Comparison of ENCODE assay signal across 20 cellular contexts in the genomic region with DNA sequence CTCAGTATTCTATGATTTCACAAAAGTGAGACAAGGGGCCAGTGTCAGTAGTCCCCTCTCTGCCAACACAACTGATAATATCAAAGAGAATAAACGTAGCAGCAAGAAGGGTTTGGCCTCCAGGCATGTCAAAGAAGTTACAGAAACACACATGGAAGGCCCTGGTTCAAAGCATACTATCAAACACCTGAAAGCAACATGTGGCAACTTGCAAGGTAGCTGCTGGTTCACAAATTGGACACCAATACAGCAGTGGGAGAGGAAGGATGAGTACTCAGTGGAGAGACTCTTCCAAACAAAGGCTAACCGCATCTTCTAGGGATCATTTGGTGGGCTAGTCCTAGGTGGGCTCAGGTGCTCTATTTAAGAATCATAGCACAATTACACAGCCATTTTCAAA.
DNase-seq lines count a peak whose midpoint lies in the region; ATAC-seq, FAIRE-seq and TF ChIP-seq lines count a peak whose summit lies in the region.
"Had no signal": no experiment of that assay in that cellular context is flagged by ENCODE, and none has a peak within 500 bp of the region (broad histone marks: within the 10 kb centered on the region; RNA-seq: fewer than 3 reads in every experiment).

No MANE protein-coding gene starts in this region.

- POLR2A ChIA-PET in OCI-LY7 (lab: Charles Lee) (interaction anchor here (0.8 kb wide), 1 partner anchor 9 kb away, joined by 3 read pairs; no protein-coding TSS in a partner anchor), PC-9 (lab: Charles Lee; ENCODE audit: unreplicated experiment) (no interaction called here)

- BruUV-seq in mammary epithelial cell (replicated peaks; lab: Mats Ljungman, UMichigan) = no TSS peak
- BruUV-seq in OCI-LY7 (replicated peaks; lab: Mats Ljungman, UMichigan) = no TSS peak
- no TSS peak for BruUV-seq in PC-9 (replicated peaks; lab: Mats Ljungman, UMichigan)

- no peak for ATAC-seq in stimulated activated memory B cell treated with anti-CD40 and anti-IgM and Interleukin-4, amounts not matched to agents 10 μg/mL and 1 μg/mL and 100 μg/mL, for 72 hours
- no peak for ATAC-seq in right lobe of liver
- ATAC-seq: A549, HepG2 had no signal

- peak overlapping the region; percentile 3 for H3K4me2 ChIP-seq in mammary epithelial cell (ENCODE audit: insufficient read depth, low read depth, low read length)
- peak overlapping the region; percentile 57 for H3K4me2 ChIP-seq in keratinocyte (ENCODE audit: control insufficient read depth, extremely low read depth, insufficient read depth, low read depth, low read length)
- no peak overlapping the region for H3K4me2 ChIP-seq in OCI-LY7 (ENCODE audit: low read length)
- H3K4me2 ChIP-seq in PC-9 = no peak overlapping the region
- H3K4me2 ChIP-seq: A549 had no signal

- H3F3A ChIP-seq in PC-9 (ENCODE audit: insufficient read depth, low read depth) = no peaks in the 10 kb centered on the region

- H4K20me1 ChIP-seq in mammary epithelial cell (ENCODE audit: insufficient read depth, low read length) = no peaks in the 10 kb centered on the region
- H4K20me1 ChIP-seq in keratinocyte (ENCODE audit: control insufficient read depth, extremely low read depth, insufficient read depth, low read length) = no peaks in the 10 kb centered on the region
- H4K20me1 ChIP-seq in OCI-LY7 (ENCODE audit: insufficient read depth, low read length) = no peaks in the 10 kb centered on the region
- no peaks in the 10 kb centered on the region for H4K20me1 ChIP-seq in PC-9 (ENCODE audit: insufficient read depth)

- H3K9ac ChIP-seq in mammary epithelial cell (ENCODE audit: insufficient read depth, low read length) = no peak overlapping the region
- no peak overlapping the region for H3K9ac ChIP-seq in keratinocyte (ENCODE audit: control insufficient read depth, extremely low read depth, insufficient read depth, low read length)

- H3K4me3 Mint-ChIP-seq in stimulated activated memory B cell treated with anti-CD40 and anti-IgM and Interleukin-4, amounts not matched to agents 10 μg/mL and 1 μg/mL and 100 μg/mL, for 72 hours = no peak overlapping the region
- H3K4me3 Mint-ChIP-seq: CD4-positive, alpha-beta T cell; H9 had no signal

- H3K4me3 ChIP-seq in mammary epithelial cell (replicated peaks in 1 of 3; ENCODE audit: insufficient read depth in 1 of 3, low read depth in 2 of 3, low read length in 3 of 3) (no peak overlapping the region), esophagus (ENCODE audit: low read depth in 1 of 2, low read length in 2 of 2) (no peak overlapping the region), keratinocyte (ENCODE audit: control insufficient read depth in 2 of 3, extremely low read depth in 1 of 3, insufficient read depth in 2 of 3, low read depth in 1 of 3, low read length in 3 of 3) (no peak overlapping the region), tibial artery (no peak overlapping the region), OCI-LY7 (ENCODE audit: low read depth, low read length, poor library complexity, severe bottlenecking) (no peak overlapping the region), PC-9 (no peak overlapping the region), right lobe of liver (no peak overlapping the region)
- H3K4me3 ChIP-seq: A549 had no signal

- no peaks in the 10 kb centered on the region for H3K4me1 Mint-ChIP-seq in stimulated activated memory B cell treated with anti-CD40 and anti-IgM and Interleukin-4, amounts not matched to agents 10 μg/mL and 1 μg/mL and 100 μg/mL, for 72 hours
- H3K4me1 Mint-ChIP-seq: H9 had no signal

- H2AFZ ChIP-seq in mammary epithelial cell (ENCODE audit: low read depth, low read length) (no peak overlapping the region), keratinocyte (ENCODE audit: control insufficient read depth, low read length) (no peak overlapping the region), OCI-LY7 (ENCODE audit: low read length) (no peak overlapping the region), PC-9 (no peak overlapping the region)

- H3K9me3 Mint-ChIP-seq in stimulated activated memory B cell treated with anti-CD40 and anti-IgM and Interleukin-4, amounts not matched to agents 10 μg/mL and 1 μg/mL and 100 μg/mL, for 72 hours = no peaks in the 10 kb centered on the region
- H3K9me3 Mint-ChIP-seq: CD4-positive, alpha-beta T cell had no signal

- FAIRE-seq in keratinocyte (lab: Jason Lieb, UNC) = peak; percentile 75
- FAIRE-seq: D721Med, G401.6, GM12891, GM19239, H1, HepG2 had no signal

- CTCF ChIA-PET in mammary epithelial cell (lab: Charles Lee; ENCODE audit: low non-redundant PET) = no interaction called here
- CTCF ChIA-PET in OCI-LY7 (lab: Charles Lee; ENCODE audit: unreplicated experiment) = no interaction called here
- CTCF ChIA-PET in PC-9 (lab: Charles Lee) = no interaction called here

- H3K79me2 ChIP-seq in mammary epithelial cell (ENCODE audit: insufficient read depth, low read length) (no peaks in the 10 kb centered on the region), keratinocyte (ENCODE audit: control insufficient read depth, insufficient read depth, low read length) (no peaks in the 10 kb centered on the region), OCI-LY7 (ENCODE audit: insufficient read depth, low read depth, low read length) (no peaks in the 10 kb centered on the region), PC-9 (ENCODE audit: low read depth) (no peaks in the 10 kb centered on the region)

- in situ Hi-C loops in mammary epithelial cell (cut with MboI; ENCODE audit: low sequenced_read_pairs in 2 of 2) = loop anchor here in 1 of 2 donors (5.0 kb wide), 1 partner anchor 76 kb away; a partner anchor contains a TSS

- no peaks in the 10 kb centered on the region for H3K9me3 ChIP-seq in mammary epithelial cell (replicated peaks; ENCODE audit: insufficient read depth, low read length)
- H3K9me3 ChIP-seq in esophagus (ENCODE audit: control insufficient read depth in 2 of 2, insufficient read depth in 1 of 2, low read depth in 1 of 2, low read length in 1 of 2) = no peaks in the 10 kb centered on the region
- no peaks in the 10 kb centered on the region for H3K9me3 ChIP-seq in keratinocyte (ENCODE audit: control insufficient read depth, low read depth, low read length)
- H3K9me3 ChIP-seq in tibial artery = no peaks in the 10 kb centered on the region
- no peaks in the 10 kb centered on the region for H3K9me3 ChIP-seq in OCI-LY7 (ENCODE audit: low read length)
- no peaks in the 10 kb centered on the region for H3K9me3 ChIP-seq in PC-9 (ENCODE audit: insufficient read depth, low read depth)
- no peaks in the 10 kb centered on the region for H3K9me3 ChIP-seq in right lobe of liver
- H3K9me3 ChIP-seq: A549, Caco-2 had no signal

- dilution Hi-C loops in mammary epithelial cell (cut with HindIII; ENCODE audit: low sequenced_read_pairs) (no loop called here), keratinocyte (cut with MboI; ENCODE audit: extremely low pct_ligation_motif_present, low sequenced_read_pairs) (no loop called here)

- H3K9me1 ChIP-seq in keratinocyte (ENCODE audit: control insufficient read depth, extremely low read depth, insufficient read depth, low read length) = no peaks in the 10 kb centered on the region

- DNase-seq in mammary epithelial cell (peak; percentile 72), keratinocyte (ENCODE audit: low read depth, low spot score) (peak; percentile 44), tibial artery (no peak), OCI-LY7 (ENCODE audit: low spot score) (no peak), PC-9 (no peak), right lobe of liver (no peak)
- DNase-seq: AML-193; Caco-2; CD4-positive, alpha-beta T cell; H9 had no signal

- H3K36me3 ChIP-seq in mammary epithelial cell (ENCODE audit: insufficient read depth, low read length) (no peaks in the 10 kb centered on the region), esophagus (ENCODE audit: control insufficient read depth in 2 of 2, insufficient read depth in 2 of 2, low read length in 1 of 2) (no peaks in the 10 kb centered on the region), keratinocyte (ENCODE audit: control insufficient read depth in 2 of 2, extremely low read depth in 1 of 2, insufficient read depth in 2 of 2, low read length in 2 of 2) (no peaks in the 10 kb centered on the region), tibial artery (no peaks in the 10 kb centered on the region), OCI-LY7 (ENCODE audit: insufficient read depth, low read length) (no peaks in the 10 kb centered on the region), PC-9 (ENCODE audit: low read depth) (no peaks in the 10 kb centered on the region), right lobe of liver (no peaks in the 10 kb centered on the region)

- TF ChIP-seq POLR2A in right lobe of liver (IDR thresholded peaks at IDR 0.05) = no peak

- H3K27ac Mint-ChIP-seq in stimulated activated memory B cell treated with anti-CD40 and anti-IgM and Interleukin-4, amounts not matched to agents 10 μg/mL and 1 μg/mL and 100 μg/mL, for 72 hours = no peak overlapping the region
- H3K27ac Mint-ChIP-seq: CD4-positive, alpha-beta T cell; H9 had no signal

- no peaks in the 10 kb centered on the region for H3K36me3 Mint-ChIP-seq in stimulated activated memory B cell treated with anti-CD40 and anti-IgM and Interleukin-4, amounts not matched to agents 10 μg/mL and 1 μg/mL and 100 μg/mL, for 72 hours

- TF ChIP-seq CTCF in mammary epithelial cell (conservative IDR thresholded peaks at IDR 0.05 in 1 of 2, IDR thresholded peaks at IDR 0.05 in 1 of 2; ENCODE audit: extremely low read depth in 1 of 2, insufficient read depth in 1 of 2, low read depth in 1 of 2, low read length in 2 of 2) (no peak), keratinocyte (optimal IDR thresholded peaks at IDR 0.05 in 1 of 3, IDR thresholded peaks at IDR 0.05 in 1 of 3, conservative IDR thresholded peaks at IDR 0.05 in 1 of 3; ENCODE audit: extremely low read depth in 1 of 3, insufficient read depth in 2 of 3, low read length in 3 of 3) (no peak), tibial artery (IDR thresholded peaks at IDR 0.05) (no peak), OCI-LY7 (conservative IDR thresholded peaks at IDR 0.05; ENCODE audit: low read length) (no peak), PC-9 (conservative IDR thresholded peaks at IDR 0.05) (no peak), right lobe of liver (IDR thresholded peaks at IDR 0.05) (no peak)

- H3K27ac ChIP-seq in mammary epithelial cell (ENCODE audit: insufficient read depth, low read depth, low read length) (peak overlapping the region; percentile 72), esophagus (ENCODE audit: low read depth in 2 of 2, low read length in 1 of 2) (peak overlapping the region; percentile 60 to 77), keratinocyte (ENCODE audit: control insufficient read depth, insufficient read depth, low read length) (peak overlapping the region; percentile 88), tibial artery (peak overlapping the region; percentile 22 to 53), OCI-LY7 (ENCODE audit: low read depth, low read length, poor library complexity, severe bottlenecking) (no peak overlapping the region), PC-9 (no peak overlapping the region), right lobe of liver (no peak overlapping the region)
- H3K27ac ChIP-seq: A549, C4-2B had no signal

- H3K4me1 ChIP-seq in mammary epithelial cell (ENCODE audit: insufficient read depth, low read length) = peaks cover 27% of the 10 kb centered on the region
- H3K4me1 ChIP-seq in esophagus (ENCODE audit: control insufficient read depth in 2 of 2, insufficient read depth in 2 of 2, low read length in 1 of 2) = no peaks in the 10 kb centered on the region
- H3K4me1 ChIP-seq in keratinocyte (ENCODE audit: control insufficient read depth, extremely low read depth, insufficient read depth, low read length) = peaks cover 36% of the 10 kb centered on the region
- peaks cover 0 to 22% (median 0%) of the 10 kb centered on the region in 4 donors for H3K4me1 ChIP-seq in tibial artery
- H3K4me1 ChIP-seq in OCI-LY7 (ENCODE audit: insufficient read depth, low read length, poor library complexity, severe bottlenecking) = no peaks in the 10 kb centered on the region
- no peaks in the 10 kb centered on the region for H3K4me1 ChIP-seq in PC-9 (replicated peaks; ENCODE audit: insufficient read depth)
- H3K4me1 ChIP-seq in right lobe of liver = no peaks in the 10 kb centered on the region
- H3K4me1 ChIP-seq: A549, Caco-2 had no signal

- intact Hi-C loops in mammary epithelial cell (cut with micrococcal nuclease) = loop anchor here (2.0 to 5.0 kb wide), 3 partner anchors 18 to 74 kb away; no protein-coding TSS in a partner anchor
- intact Hi-C loops in tibial artery (cut with DNase I; ENCODE audit: low total_unique reads) = loop anchor here (10.0 kb wide), 1 partner anchor 74 kb away; a partner anchor contains a TSS
- intact Hi-C loops in OCI-LY7 (cut with micrococcal nuclease; ENCODE audit: unreplicated experiment) = no loop called here
- intact Hi-C loops in PC-9 (cut with micrococcal nuclease; ENCODE audit: unreplicated experiment) = no loop called here
- intact Hi-C loops in right lobe of liver (cut with DNase I) = no loop called here

- WGBS in mammary epithelial cell (ENCODE audit: low coverage, missing lambda C conversion rate) = 7% methylated on average over 2 of the region's 2 CpGs
- 50 to 67% methylated on average over 2 of the region's 2 CpGs for WGBS in esophagus, 2 donors
- 33% methylated on average over 1 of the region's 2 CpGs for WGBS in right lobe of liver (ENCODE audit: insufficient coverage, low coverage, low lambda C conversion rate, missing lambda C conversion rate)

- H3K9me2 ChIP-seq in OCI-LY7 (ENCODE audit: insufficient read depth, low read length) (no peaks in the 10 kb centered on the region), PC-9 (ENCODE audit: insufficient read depth) (no peaks in the 10 kb centered on the region)

- no peaks in the 10 kb centered on the region for H3K27me3 Mint-ChIP-seq in stimulated activated memory B cell treated with anti-CD40 and anti-IgM and Interleukin-4, amounts not matched to agents 10 μg/mL and 1 μg/mL and 100 μg/mL, for 72 hours

- H3K27me3 ChIP-seq in mammary epithelial cell (ENCODE audit: insufficient read depth, low read length) = no peaks in the 10 kb centered on the region
- H3K27me3 ChIP-seq in esophagus (ENCODE audit: control insufficient read depth in 1 of 2, insufficient read depth in 2 of 2, low read length in 2 of 2) = no peaks in the 10 kb centered on the region
- H3K27me3 ChIP-seq in keratinocyte (ENCODE audit: control insufficient read depth, extremely low read depth, insufficient read depth, low read length) = no peaks in the 10 kb centered on the region
- H3K27me3 ChIP-seq in tibial artery = no peaks in the 10 kb centered on the region
- H3K27me3 ChIP-seq in PC-9 (ENCODE audit: insufficient read depth, low read depth) = no peaks in the 10 kb centered on the region
- H3K27me3 ChIP-seq in right lobe of liver = no peaks in the 10 kb centered on the region

Comparison
In these comparisons a context has a peak if more than half of its experiments do, and no peak if none do; other contexts are left out.
1. DNase-seq: peak in mammary epithelial cell (single experiment) and keratinocyte (single experiment); none in tibial artery (0 of 2), OCI-LY7 (single experiment), PC-9 (0 of 2) and right lobe of liver (0 of 3).
2. H3K27ac ChIP-seq: peak in mammary epithelial cell (single experiment), esophagus (2 of 2), keratinocyte (single experiment) and tibial artery (2 of 2); none in OCI-LY7 (single experiment), PC-9 (single experiment) and right lobe of liver (0 of 3).
3. H3K4me2 ChIP-seq: peak in mammary epithelial cell (single experiment) and keratinocyte (single experiment); none in OCI-LY7 (single experiment) and PC-9 (single experiment).
4. intact Hi-C loops: an anchor here in mammary epithelial cell (2.0 to 5.0 kb wide) and tibial artery (10.0 kb wide); none called in OCI-LY7, PC-9 and right lobe of liver.